Comparison of ENCODE assay signal across 13 cellular contexts in genomic region chr2:218732761-218733158, GRCh38. TPM values are rescaled to one million over a fixed set of nuclear protein-coding genes. Genes with fewer than 3 reads are reported as not detected.
DNase-seq lines count a peak whose midpoint lies in the region; ATAC-seq and TF ChIP-seq lines count a peak whose summit lies in the region.
"Had no signal": no experiment of that assay in that cellular context is flagged by ENCODE, and none has a peak within 500 bp of the region (broad histone marks: within the 10 kb centered on the region; RNA-seq: fewer than 3 reads in every experiment).

No MANE protein-coding gene starts in this region.

- ATAC-seq in body of pancreas (no peak), GM21576 (IDR thresholded peaks at IDR 0.05; ENCODE audit: unreplicated experiment) (no peak)

- 66% methylated on average over 2 of the region's 2 CpGs for WGBS in suprapubic skin
- WGBS in body of pancreas, 2 donors = 51 to 79% methylated on average over 2 of the region's 2 CpGs

- H3K27me3 ChIP-seq in layer of hippocampus (ENCODE audit: control insufficient read depth, insufficient read depth, low read length) (no peaks in the 10 kb centered on the region), suprapubic skin (no peaks in the 10 kb centered on the region), body of pancreas (no peaks in the 10 kb centered on the region)
- H3K27me3 ChIP-seq: ovary had no signal

- TF ChIP-seq CTCF in MCF 10A (IDR thresholded peaks at IDR 0.05; ENCODE audit: unreplicated experiment) (no peak), suprapubic skin (IDR thresholded peaks at IDR 0.05) (no peak), nephron progenitor cell (IDR thresholded peaks at IDR 0.05) (no peak), body of pancreas (IDR thresholded peaks at IDR 0.05) (no peak)

- H3K9me3 Mint-ChIP-seq in activated CD4-positive, alpha-beta memory T cell treated with anti-CD3 and anti-CD28 coated beads for 36 hours = peaks cover 1% of the 10 kb centered on the region
- H3K9me3 Mint-ChIP-seq in activated CD4-positive, alpha-beta memory T cell treated with anti-CD3 and anti-CD28 coated beads, Interleukin-2, amount 10 ng/mL, durations not matched to agents 7 days and 5 days = peaks cover 1% of the 10 kb centered on the region
- H3K9me3 Mint-ChIP-seq in MCF 10A (ENCODE audit: unreplicated experiment) (peaks cover 3% of the 10 kb centered on the region), nephron progenitor cell (peaks cover 18% of the 10 kb centered on the region)

- CTCF ChIA-PET in activated CD4-positive, alpha-beta memory T cell treated with anti-CD3 and anti-CD28 coated beads for 36 hours (lab: Charles Lee) = interaction anchor here (0.7 to 4.8 kb wide), 3 partner anchors 11 to 164 kb away, joined by 3 to 45 read pairs (median 4); no protein-coding TSS in a partner anchor
- CTCF ChIA-PET in activated CD4-positive, alpha-beta memory T cell treated with anti-CD3 and anti-CD28 coated beads, Interleukin-2, amount 10 ng/mL, durations not matched to agents 7 days and 5 days (lab: Charles Lee) = interaction anchor here (1.0 to 7.1 kb wide), 3 partner anchors 10 to 116 kb away, joined by 4 to 74 read pairs (median 8); partner anchors contain the start of gene TTLL4
- CTCF ChIA-PET in MCF 10A (lab: Yijun Ruan, JAX) = interaction anchor here (1.0 to 3.6 kb wide), 2 partner anchors 14 to 22 kb away, joined by 3 to 21 read pairs; partner anchors contain the start of gene TTLL4

- no peak overlapping the region for H3K4me3 Mint-ChIP-seq in activated CD4-positive, alpha-beta memory T cell treated with anti-CD3 and anti-CD28 coated beads for 36 hours
- no peak overlapping the region for H3K4me3 Mint-ChIP-seq in activated CD4-positive, alpha-beta memory T cell treated with anti-CD3 and anti-CD28 coated beads, Interleukin-2, amount 10 ng/mL, durations not matched to agents 7 days and 5 days
- H3K4me3 Mint-ChIP-seq in MCF 10A (ENCODE audit: unreplicated experiment) (no peak overlapping the region), nephron progenitor cell (no peak overlapping the region)
- H3K4me3 Mint-ChIP-seq: activated naive CD8-positive, alpha-beta T cell had no signal

- no peak for TF ChIP-seq POLR2A in suprapubic skin (IDR thresholded peaks at IDR 0.05)
- no peak for TF ChIP-seq POLR2A in body of pancreas (IDR thresholded peaks at IDR 0.05)

- peak overlapping the region; percentile 94 for H3K27ac ChIP-seq in layer of hippocampus (ENCODE audit: low read depth, low read length)
- peak overlapping the region; percentile 80 for H3K27ac ChIP-seq in suprapubic skin
- peak overlapping the region in 1 of 4 donors; percentile 50 for H3K27ac ChIP-seq in body of pancreas
- H3K27ac ChIP-seq: ovary had no signal

- peaks cover 20% of the 10 kb centered on the region for H3K36me3 Mint-ChIP-seq in activated CD4-positive, alpha-beta memory T cell treated with anti-CD3 and anti-CD28 coated beads for 36 hours
- peaks cover 13% of the 10 kb centered on the region for H3K36me3 Mint-ChIP-seq in activated CD4-positive, alpha-beta memory T cell treated with anti-CD3 and anti-CD28 coated beads, Interleukin-2, amount 10 ng/mL, durations not matched to agents 7 days and 5 days (ENCODE audit: low read depth)
- H3K36me3 Mint-ChIP-seq in MCF 10A (ENCODE audit: insufficient read depth, unreplicated experiment) (peaks cover 17% of the 10 kb centered on the region), nephron progenitor cell (ENCODE audit: low read depth) (peaks cover 33% of the 10 kb centered on the region)

- intact Hi-C loops in activated CD4-positive, alpha-beta memory T cell treated with anti-CD3 and anti-CD28 coated beads for 36 hours (cut with micrococcal nuclease) = loop anchor here (2.0 kb wide), 1 partner anchor 22 kb away; the partner anchor contains the start of gene TTLL4
- intact Hi-C loops in MCF 10A (cut with micrococcal nuclease) (loop anchor here (5.0 kb wide), 1 partner anchor 75 kb away; the partner anchor contains the start of genes BCS1L and ZNF142), body of pancreas (cut with DNase I) (no loop called here)

- DNase-seq in activated CD4-positive, alpha-beta memory T cell treated with anti-CD3 and anti-CD28 coated beads for 36 hours = no peak
- DNase-seq in activated CD4-positive, alpha-beta memory T cell treated with anti-CD3 and anti-CD28 coated beads, Interleukin-2, amount 10 ng/mL, durations not matched to agents 7 days and 5 days = no peak
- DNase-seq in MCF 10A (ENCODE audit: unreplicated experiment) (no peak), suprapubic skin (ENCODE audit: low spot score in 2 of 2) (no peak), nephron progenitor cell (no peak), body of pancreas (no peak)
- DNase-seq: DND-41; ovary; stimulated activated CD4-positive, alpha-beta T cell treated with anti-CD3 and anti-CD28 coated beads, Interleukin-4, amount 100 ng/mL, for 4 hours had no signal

- H3K4me3 ChIP-seq in suprapubic skin (no peak overlapping the region), body of pancreas (no peak overlapping the region)
- H3K4me3 ChIP-seq: ovary had no signal

- H3K27ac Mint-ChIP-seq in activated CD4-positive, alpha-beta memory T cell treated with anti-CD3 and anti-CD28 coated beads for 36 hours = peak overlapping the region; percentile 19
- no peak overlapping the region for H3K27ac Mint-ChIP-seq in activated CD4-positive, alpha-beta memory T cell treated with anti-CD3 and anti-CD28 coated beads, Interleukin-2, amount 10 ng/mL, durations not matched to agents 7 days and 5 days
- peak overlapping the region; percentile 83 for H3K27ac Mint-ChIP-seq in MCF 10A (ENCODE audit: low read depth, unreplicated experiment)
- no peak overlapping the region for H3K27ac Mint-ChIP-seq in nephron progenitor cell
- H3K27ac Mint-ChIP-seq: activated naive CD8-positive, alpha-beta T cell had no signal

- no TSS peak for BruUV-seq in MCF 10A (replicated peaks; lab: Mats Ljungman, UMichigan)

- H3K4me1 ChIP-seq in suprapubic skin (peaks cover 49% of the 10 kb centered on the region), body of pancreas (peaks cover 5% of the 10 kb centered on the region)

- no peaks in the 10 kb centered on the region for H3K27me3 Mint-ChIP-seq in activated CD4-positive, alpha-beta memory T cell treated with anti-CD3 and anti-CD28 coated beads for 36 hours
- no peaks in the 10 kb centered on the region for H3K27me3 Mint-ChIP-seq in activated CD4-positive, alpha-beta memory T cell treated with anti-CD3 and anti-CD28 coated beads, Interleukin-2, amount 10 ng/mL, durations not matched to agents 7 days and 5 days
- no peaks in the 10 kb centered on the region for H3K27me3 Mint-ChIP-seq in MCF 10A (ENCODE audit: insufficient read depth, unreplicated experiment)
- no peaks in the 10 kb centered on the region for H3K27me3 Mint-ChIP-seq in nephron progenitor cell (ENCODE audit: low read depth, poor library complexity)
- H3K27me3 Mint-ChIP-seq: activated naive CD8-positive, alpha-beta T cell had no signal

- H3K36me3 ChIP-seq in suprapubic skin (peaks cover 5% of the 10 kb centered on the region), body of pancreas (replicated peaks in 1 of 2; ENCODE audit: insufficient read depth in 1 of 2, low read depth in 2 of 2) (no peaks in the 10 kb centered on the region)
- H3K36me3 ChIP-seq: ovary had no signal

- POLR2A ChIA-PET in activated CD4-positive, alpha-beta memory T cell treated with anti-CD3 and anti-CD28 coated beads for 36 hours (lab: Charles Lee) = interaction anchor here (1.3 kb wide), 1 partner anchor 12 kb away, joined by 3 read pairs; no protein-coding TSS in a partner anchor
- POLR2A ChIA-PET in activated CD4-positive, alpha-beta memory T cell treated with anti-CD3 and anti-CD28 coated beads, Interleukin-2, amount 10 ng/mL, durations not matched to agents 7 days and 5 days (lab: Charles Lee) = interaction anchor here (1.7 kb wide), 1 partner anchor 22 kb away, joined by 7 read pairs; the partner anchor contains the start of gene TTLL4
- POLR2A ChIA-PET in MCF 10A (lab: Yijun Ruan, JAX) = interaction anchor here (2.0 to 3.0 kb wide), 4 partner anchors 11 to 117 kb away, joined by 7 to 19 read pairs (median 14); partner anchors contain the start of genes RNF25, STK36 and TTLL4

- H3K9me3 ChIP-seq in suprapubic skin (no peaks in the 10 kb centered on the region), body of pancreas (no peaks in the 10 kb centered on the region)
- H3K9me3 ChIP-seq: ovary had no signal

- peaks cover 29% of the 10 kb centered on the region for H3K4me1 Mint-ChIP-seq in activated CD4-positive, alpha-beta memory T cell treated with anti-CD3 and anti-CD28 coated beads for 36 hours (ENCODE audit: low read depth)
- peaks cover 26% of the 10 kb centered on the region for H3K4me1 Mint-ChIP-seq in activated CD4-positive, alpha-beta memory T cell treated with anti-CD3 and anti-CD28 coated beads, Interleukin-2, amount 10 ng/mL, durations not matched to agents 7 days and 5 days
- peaks cover 37% of the 10 kb centered on the region for H3K4me1 Mint-ChIP-seq in MCF 10A (ENCODE audit: insufficient read depth, unreplicated experiment)
- peaks cover 6% of the 10 kb centered on the region for H3K4me1 Mint-ChIP-seq in nephron progenitor cell

- no peak for TF ChIP-seq EP300 in suprapubic skin (IDR thresholded peaks at IDR 0.05)

RNA-seq across cellular contexts. Expression of gene TTLL4, which starts 22.1 kb away (rescaled TPM):
- total RNA-seq in activated CD4-positive, alpha-beta memory T cell treated with anti-CD3 and anti-CD28 coated beads for 36 hours = 10 to 100 TPM; 30.1 to 32.1 TPM
- total RNA-seq in activated CD4-positive, alpha-beta memory T cell treated with anti-CD3 and anti-CD28 coated beads, Interleukin-2, amount 10 ng/mL, durations not matched to agents 7 days and 5 days = 10 to 100 TPM; 27.6 to 29.2 TPM
- 33.6 and 38.2 TPM in 2 replicates for total RNA-seq in MCF 10A (2022)
- total RNA-seq in suprapubic skin = 10 to 100 TPM; 18.9 to 43.5 (median 25.2) TPM
- 10 to 100 TPM in 1 of 2 donors, 1 to 10 TPM in 1; 9.1 to 31.3 TPM for total RNA-seq in body of pancreas

RNA-seq across cellular contexts. Expression of gene CYP27A1, which starts 49.2 kb away (rescaled TPM):
- total RNA-seq in activated CD4-positive, alpha-beta memory T cell treated with anti-CD3 and anti-CD28 coated beads for 36 hours = under 1 TPM in 1 of 2 experiments, not detected in 1; 0.10 TPM
- total RNA-seq in activated CD4-positive, alpha-beta memory T cell treated with anti-CD3 and anti-CD28 coated beads, Interleukin-2, amount 10 ng/mL, durations not matched to agents 7 days and 5 days = not detected
- total RNA-seq in MCF 10A (2022) (0.12 TPM in 1 of 2 replicates, not detected in the other), suprapubic skin (10 to 100 TPM; 17.4 to 30.7 (median 21.8) TPM), body of pancreas (1 to 10 TPM; 9.3 to 9.9 TPM)
- total RNA-seq: NCI-H460 had no signal

Comparison
In these comparisons a context has a peak if more than half of its experiments do, and no peak if none do; other contexts are left out.
1. H3K27ac Mint-ChIP-seq: peak in activated CD4-positive, alpha-beta memory T cell treated with anti-CD3 and anti-CD28 coated beads for 36 hours (single experiment) and MCF 10A (single experiment); none in activated CD4-positive, alpha-beta memory T cell treated with anti-CD3 and anti-CD28 coated beads, Interleukin-2, amount 10 ng/mL, durations not matched to agents 7 days and 5 days (single experiment) and nephron progenitor cell (single experiment).